In the genomic region with DNA sequence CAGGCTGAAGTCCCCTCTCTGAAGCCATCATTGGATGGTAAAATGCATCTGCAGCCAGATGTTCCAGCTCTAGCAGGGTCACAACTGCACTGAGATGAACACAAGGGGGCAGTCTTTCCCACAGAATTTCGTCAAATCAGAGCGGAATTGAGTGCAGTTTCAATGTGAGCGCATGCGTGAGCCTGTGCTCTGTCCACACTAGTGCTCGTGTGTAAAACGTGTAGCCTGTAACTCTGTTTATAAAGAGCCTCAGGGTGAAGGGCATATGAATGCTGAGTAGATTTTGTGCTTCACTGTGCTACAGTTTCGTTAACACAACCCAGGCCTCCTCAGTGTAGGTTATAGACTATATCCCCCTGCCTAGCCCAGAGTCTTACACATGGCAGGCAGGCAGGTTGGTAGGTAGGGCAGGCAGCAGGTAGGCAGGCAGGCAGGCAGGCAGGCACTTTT, we compare ENCODE assay signal across 8 cellular contexts.
A peak's percentile ranks its signal among the peaks of the same experiment; 100 is the strongest.
DNase-seq lines count a peak whose midpoint lies in the region; ATAC-seq and TF ChIP-seq lines count a peak whose summit lies in the region.

No MANE protein-coding gene starts in this region.

- H2BK5ac ChIP-seq in neuronal stem cell (ENCODE audit: low read length): no peak overlapping the region

- H3K4me1 ChIP-seq in neuronal stem cell (ENCODE audit: control insufficient read depth in 2 of 2, insufficient read depth in 1 of 2, low read depth in 1 of 2, low read length in 2 of 2): no peaks in the 10 kb centered on the region
- H3K4me1 ChIP-seq in suprapubic skin: no peaks in the 10 kb centered on the region

- ATAC-seq in GM21367 (IDR thresholded peaks at IDR 0.05; ENCODE audit: unreplicated experiment): peak; percentile 98

- H3K14ac ChIP-seq in neuronal stem cell (ENCODE audit: low read length): no peak overlapping the region

- peak overlapping the region; percentile 31 for H2AFZ ChIP-seq in neuronal stem cell (ENCODE audit: low read length)

- TF ChIP-seq POLR2A in suprapubic skin (IDR thresholded peaks at IDR 0.05): no peak

- H3K27me3 ChIP-seq in neuronal stem cell (ENCODE audit: control insufficient read depth in 3 of 3, insufficient read depth in 3 of 3, low read depth in 1 of 3, low read length in 3 of 3) (no peaks in the 10 kb centered on the region), suprapubic skin (no peaks in the 10 kb centered on the region)

- peak; percentile 37 to 73 for TF ChIP-seq CTCF in suprapubic skin (IDR thresholded peaks at IDR 0.05)

- no peaks in the 10 kb centered on the region for H3K9me3 ChIP-seq in neuronal stem cell (replicated peaks in 1 of 2; ENCODE audit: control insufficient read depth in 2 of 2, insufficient read depth in 1 of 2, low read depth in 1 of 2, low read length in 2 of 2)
- H3K9me3 ChIP-seq in suprapubic skin: no peaks in the 10 kb centered on the region

- no peak overlapping the region for H2BK15ac ChIP-seq in neuronal stem cell (ENCODE audit: low read length)

- no peak overlapping the region for H4K8ac ChIP-seq in neuronal stem cell (ENCODE audit: low read depth, low read length)

- no peak overlapping the region for H3K27ac ChIP-seq in neuronal stem cell (replicated peaks; ENCODE audit: low read length)
- H3K27ac ChIP-seq in suprapubic skin: no peak overlapping the region

- peak; percentile 69 for DNase-seq in DMS53 (lab: John Stamatoyannopoulos, UW)
- DNase-seq in HS-27A (ENCODE audit: low read depth): peak; percentile 54
- peak; percentile 90 for DNase-seq in OCI-M1 (lab: John Stamatoyannopoulos, UW)
- peak; percentile 61 for DNase-seq in activated T-cell treated with anti-CD3 and anti-CD28 coated beads, Interleukin-2, amount 50 U/mL, for 1 hour
- DNase-seq in fibroblast of peridontal ligament (ENCODE audit: extremely low read depth): peak; percentile 86
- DNase-seq in neuronal stem cell (ENCODE audit: low spot score): peak; percentile 82
- no peak for DNase-seq in suprapubic skin (ENCODE audit: low spot score in 2 of 2)

- H2AK5ac ChIP-seq in neuronal stem cell (ENCODE audit: low read depth, low read length): no peak overlapping the region

- no peak overlapping the region for H2BK12ac ChIP-seq in neuronal stem cell (ENCODE audit: low read length)

- H3K23ac ChIP-seq in neuronal stem cell (ENCODE audit: low read depth, low read length, poor library complexity): no peak overlapping the region

- H3K4me3 ChIP-seq in neuronal stem cell (ENCODE audit: low read length in 2 of 2): peak overlapping the region in 1 of 2 donors; percentile 1
- H3K4me3 ChIP-seq in suprapubic skin: no peak overlapping the region

- H4K91ac ChIP-seq in neuronal stem cell (ENCODE audit: low read depth, low read length, poor library complexity): peak overlapping the region; percentile 64

- H3K18ac ChIP-seq in neuronal stem cell (ENCODE audit: low read length): peak overlapping the region; percentile 61

- peak overlapping the region; percentile 46 for H3K4me2 ChIP-seq in neuronal stem cell (ENCODE audit: insufficient read depth, low read length, poor library complexity, severe bottlenecking)

- no peak overlapping the region for H3K9ac ChIP-seq in neuronal stem cell (ENCODE audit: low read depth, low read length, poor library complexity)

- H3K79me1 ChIP-seq in neuronal stem cell (ENCODE audit: low read depth, low read length): no peaks in the 10 kb centered on the region

- WGBS in neuronal stem cell (ENCODE audit: extremely low coverage in 2 of 2, insufficient read length in 2 of 2, insufficient replicate concordance in 1 of 2), 2 donors: no CpG with 5 or more reads among the region's 7 CpGs
- WGBS in suprapubic skin: 6% methylated on average over 3 of the region's 7 CpGs

- H3K36me3 ChIP-seq in neuronal stem cell (replicated peaks in 1 of 2; ENCODE audit: control insufficient read depth in 2 of 2, insufficient read depth in 2 of 2, low read length in 2 of 2) (no peaks in the 10 kb centered on the region), suprapubic skin (no peaks in the 10 kb centered on the region)

- TF ChIP-seq EP300 in suprapubic skin (IDR thresholded peaks at IDR 0.05): no peak

- H2BK120ac ChIP-seq in neuronal stem cell (ENCODE audit: low read depth, low read length): no peak overlapping the region

- H3K4ac ChIP-seq in neuronal stem cell (ENCODE audit: low read length): no peak overlapping the region

Comparison
In these comparisons a context has a peak if more than half of its experiments do, and no peak if none do; other contexts are left out.
1. DNase-seq: peak in DMS53 (single experiment), HS-27A (single experiment), OCI-M1 (single experiment), activated T-cell treated with anti-CD3 and anti-CD28 coated beads, Interleukin-2, amount 50 U/mL, for 1 hour (single experiment), fibroblast of peridontal ligament (single experiment) and neuronal stem cell (single experiment); none in suprapubic skin (0 of 2).